In the genomic region with DNA sequence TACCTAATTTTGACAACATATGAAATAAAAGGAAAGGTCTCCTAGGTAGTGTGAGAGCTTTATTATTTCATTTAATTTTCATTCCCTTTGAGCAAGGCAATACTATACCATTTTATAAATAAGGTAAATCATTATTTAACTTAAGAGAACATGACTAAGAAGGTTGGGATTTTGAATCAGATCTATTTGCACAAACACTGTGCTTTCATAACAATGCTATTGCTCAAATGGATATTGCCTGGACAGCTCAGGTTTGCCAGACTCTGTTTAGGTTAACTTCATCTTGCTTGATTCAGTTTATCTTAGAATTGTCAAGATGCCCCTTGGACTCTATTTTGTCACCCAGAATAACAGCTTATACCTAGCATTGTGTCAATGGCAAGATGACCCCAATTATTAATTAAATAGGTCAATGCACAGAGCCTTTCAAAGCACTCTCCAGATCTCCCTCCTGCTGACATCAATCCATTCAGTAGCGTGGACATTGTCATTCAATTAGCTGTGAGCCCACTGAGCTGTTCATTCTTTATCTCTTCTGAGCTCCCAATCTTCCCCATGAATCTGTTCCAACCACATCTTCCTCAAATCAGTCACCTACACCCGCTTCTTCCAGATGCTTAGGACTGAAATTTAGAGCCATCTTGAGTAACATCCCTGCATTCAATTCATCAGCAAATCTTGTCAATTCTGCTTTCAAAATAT, we compare ENCODE assay signal across 1 cellular context.
A peak's percentile ranks its signal among the peaks of the same experiment; 100 is the strongest.
TF ChIP-seq lines count a peak whose summit lies in the region.

No MANE protein-coding gene starts in this region.

TF ChIP-seq in GM23338, 12 proteins besides CTCF, POLR2A, EP300 and RAD21 (continued from another document):
- TF ChIP-seq, protein P1, sequence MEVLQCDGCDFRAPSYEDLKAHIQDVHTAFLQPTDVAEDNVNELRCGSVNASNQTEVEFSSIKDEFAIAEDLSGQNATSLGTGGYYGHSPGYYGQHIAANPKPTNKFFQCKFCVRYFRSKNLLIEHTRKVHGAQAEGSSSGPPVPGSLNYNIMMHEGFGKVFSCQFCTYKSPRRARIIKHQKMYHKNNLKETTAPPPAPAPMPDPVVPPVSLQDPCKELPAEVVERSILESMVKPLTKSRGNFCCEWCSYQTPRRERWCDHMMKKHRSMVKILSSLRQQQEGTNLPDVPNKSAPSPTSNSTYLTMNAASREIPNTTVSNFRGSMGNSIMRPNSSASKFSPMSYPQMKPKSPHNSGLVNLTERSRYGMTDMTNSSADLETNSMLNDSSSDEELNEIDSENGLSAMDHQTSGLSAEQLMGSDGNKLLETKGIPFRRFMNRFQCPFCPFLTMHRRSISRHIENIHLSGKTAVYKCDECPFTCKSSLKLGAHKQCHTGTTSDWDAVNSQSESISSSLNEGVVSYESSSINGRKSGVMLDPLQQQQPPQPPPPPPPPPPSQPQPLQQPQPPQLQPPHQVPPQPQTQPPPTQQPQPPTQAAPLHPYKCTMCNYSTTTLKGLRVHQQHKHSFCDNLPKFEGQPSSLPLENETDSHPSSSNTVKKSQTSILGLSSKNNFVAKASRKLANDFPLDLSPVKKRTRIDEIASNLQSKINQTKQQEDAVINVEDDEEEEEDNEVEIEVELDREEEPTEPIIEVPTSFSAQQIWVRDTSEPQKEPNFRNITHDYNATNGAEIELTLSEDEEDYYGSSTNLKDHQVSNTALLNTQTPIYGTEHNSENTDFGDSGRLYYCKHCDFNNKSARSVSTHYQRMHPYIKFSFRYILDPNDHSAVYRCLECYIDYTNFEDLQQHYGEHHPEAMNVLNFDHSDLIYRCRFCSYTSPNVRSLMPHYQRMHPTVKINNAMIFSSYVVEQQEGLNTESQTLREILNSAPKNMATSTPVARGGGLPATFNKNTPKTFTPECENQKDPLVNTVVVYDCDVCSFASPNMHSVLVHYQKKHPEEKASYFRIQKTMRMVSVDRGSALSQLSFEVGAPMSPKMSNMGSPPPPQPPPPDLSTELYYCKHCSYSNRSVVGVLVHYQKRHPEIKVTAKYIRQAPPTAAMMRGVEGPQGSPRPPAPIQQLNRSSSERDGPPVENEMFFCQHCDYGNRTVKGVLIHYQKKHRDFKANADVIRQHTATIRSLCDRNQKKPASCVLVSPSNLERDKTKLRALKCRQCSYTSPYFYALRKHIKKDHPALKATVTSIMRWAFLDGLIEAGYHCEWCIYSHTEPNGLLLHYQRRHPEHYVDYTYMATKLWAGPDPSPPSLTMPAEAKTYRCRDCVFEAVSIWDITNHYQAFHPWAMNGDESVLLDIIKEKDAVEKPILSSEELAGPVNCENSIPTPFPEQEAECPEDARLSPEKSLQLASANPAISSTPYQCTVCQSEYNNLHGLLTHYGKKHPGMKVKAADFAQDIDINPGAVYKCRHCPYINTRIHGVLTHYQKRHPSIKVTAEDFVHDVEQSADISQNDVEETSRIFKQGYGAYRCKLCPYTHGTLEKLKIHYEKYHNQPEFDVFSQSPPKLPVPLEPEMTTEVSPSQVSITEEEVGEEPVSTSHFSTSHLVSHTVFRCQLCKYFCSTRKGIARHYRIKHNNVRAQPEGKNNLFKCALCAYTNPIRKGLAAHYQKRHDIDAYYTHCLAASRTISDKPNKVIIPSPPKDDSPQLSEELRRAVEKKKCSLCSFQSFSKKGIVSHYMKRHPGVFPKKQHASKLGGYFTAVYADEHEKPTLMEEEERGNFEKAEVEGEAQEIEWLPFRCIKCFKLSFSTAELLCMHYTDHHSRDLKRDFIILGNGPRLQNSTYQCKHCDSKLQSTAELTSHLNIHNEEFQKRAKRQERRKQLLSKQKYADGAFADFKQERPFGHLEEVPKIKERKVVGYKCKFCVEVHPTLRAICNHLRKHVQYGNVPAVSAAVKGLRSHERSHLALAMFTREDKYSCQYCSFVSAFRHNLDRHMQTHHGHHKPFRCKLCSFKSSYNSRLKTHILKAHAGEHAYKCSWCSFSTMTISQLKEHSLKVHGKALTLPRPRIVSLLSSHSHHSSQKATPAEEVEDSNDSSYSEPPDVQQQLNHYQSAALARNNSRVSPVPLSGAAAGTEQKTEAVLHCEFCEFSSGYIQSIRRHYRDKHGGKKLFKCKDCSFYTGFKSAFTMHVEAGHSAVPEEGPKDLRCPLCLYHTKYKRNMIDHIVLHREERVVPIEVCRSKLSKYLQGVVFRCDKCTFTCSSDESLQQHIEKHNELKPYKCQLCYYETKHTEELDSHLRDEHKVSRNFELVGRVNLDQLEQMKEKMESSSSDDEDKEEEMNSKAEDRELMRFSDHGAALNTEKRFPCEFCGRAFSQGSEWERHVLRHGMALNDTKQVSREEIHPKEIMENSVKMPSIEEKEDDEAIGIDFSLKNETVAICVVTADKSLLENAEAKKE (CRISPR knock-in tag; IDR thresholded peaks at IDR 0.05), result peak; percentile 79; the same call in 1 of the 2 replicates
